1 cellular context compared by ENCODE assay signal in the genomic region with DNA sequence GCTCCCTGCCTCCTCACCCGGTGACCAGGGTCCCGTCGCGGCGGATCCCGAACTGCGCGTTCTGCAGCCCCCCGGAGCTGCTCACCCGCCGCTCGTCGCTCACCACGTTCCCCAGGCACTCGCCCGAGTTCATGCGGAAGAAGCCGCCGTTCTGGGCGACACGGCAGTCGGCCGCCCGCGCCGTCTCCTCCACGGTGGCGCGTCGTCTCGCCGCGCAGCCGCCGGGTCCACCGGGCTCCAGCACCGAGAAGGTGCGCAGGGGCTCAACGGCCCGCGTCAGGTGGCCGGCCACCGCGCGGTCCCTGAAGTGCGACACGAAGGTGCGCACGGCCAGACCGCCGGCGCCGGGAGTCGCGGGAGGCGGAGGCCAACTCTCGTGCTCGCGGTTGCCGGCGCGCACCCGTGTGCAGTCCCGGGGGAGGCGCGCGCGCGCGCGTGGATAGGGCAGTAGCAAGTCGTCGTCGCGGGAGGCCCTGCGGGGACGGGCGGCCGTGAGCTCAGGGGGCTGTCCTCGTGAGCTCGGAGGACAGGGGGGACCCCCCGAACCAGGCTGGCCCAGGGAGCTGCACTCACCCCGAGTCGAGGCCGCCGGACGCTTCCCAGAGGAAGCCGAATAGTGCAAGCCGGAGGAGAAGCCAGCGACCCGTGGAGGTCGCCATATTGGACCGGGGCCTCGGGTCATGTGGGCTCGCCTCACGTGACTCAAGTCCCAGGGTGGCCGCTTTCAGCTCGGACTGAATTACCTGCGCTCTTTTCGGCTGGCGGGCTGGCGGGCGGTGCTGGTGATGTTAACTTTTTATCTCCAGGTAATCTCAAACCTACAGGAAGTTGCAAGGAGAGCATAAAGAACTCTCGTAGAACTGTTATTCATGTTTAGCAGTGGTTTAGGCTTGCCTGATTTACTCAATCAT.
A peak's percentile ranks its signal among the peaks of the same experiment; 100 is the strongest.
TF ChIP-seq lines count a peak whose summit lies in the region.

A gene with protein sequence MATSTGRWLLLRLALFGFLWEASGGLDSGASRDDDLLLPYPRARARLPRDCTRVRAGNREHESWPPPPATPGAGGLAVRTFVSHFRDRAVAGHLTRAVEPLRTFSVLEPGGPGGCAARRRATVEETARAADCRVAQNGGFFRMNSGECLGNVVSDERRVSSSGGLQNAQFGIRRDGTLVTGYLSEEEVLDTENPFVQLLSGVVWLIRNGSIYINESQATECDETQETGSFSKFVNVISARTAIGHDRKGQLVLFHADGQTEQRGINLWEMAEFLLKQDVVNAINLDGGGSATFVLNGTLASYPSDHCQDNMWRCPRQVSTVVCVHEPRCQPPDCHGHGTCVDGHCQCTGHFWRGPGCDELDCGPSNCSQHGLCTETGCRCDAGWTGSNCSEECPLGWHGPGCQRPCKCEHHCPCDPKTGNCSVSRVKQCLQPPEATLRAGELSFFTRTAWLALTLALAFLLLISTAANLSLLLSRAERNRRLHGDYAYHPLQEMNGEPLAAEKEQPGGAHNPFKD (minus strand): TSS at position 680 of the 911 bp plus-strand sequence. CDS start 21 bp downstream, at position 659.

TF ChIP-seq in HepG2, 621 proteins besides CTCF, POLR2A, EP300 and RAD21 (continued from another document and continues in another):
- TF ChIP-seq ZKSCAN8 (CRISPR knock-in tag; IDR thresholded peaks at IDR 0.05; ENCODE audit: borderline replicate concordance) (peak; percentile 47; the same call in 1 of the 2 replicates), ZNF253 (CRISPR knock-in tag; IDR thresholded peaks at IDR 0.05; ENCODE audit: borderline replicate concordance) (peak; percentile 82; the same call in 1 of the 2 replicates), HNRNPUL1 (IDR thresholded peaks at IDR 0.05; ENCODE audit: low read depth, low read length) (no peak), MATR3 (CRISPR knock-in tag; IDR thresholded peaks at IDR 0.05) (0 out of 2 replicates have a peak, but pooled peaks have one; percentile 12), MED8 (CRISPR knock-in tag; IDR thresholded peaks at IDR 0.05; ENCODE audit: insufficient replicate concordance) (peak; percentile 57), ZFY (CRISPR knock-in tag; IDR thresholded peaks at IDR 0.05) (peak; percentile 96), RELA (CRISPR knock-in tag; IDR thresholded peaks at IDR 0.05) (no peak; the same call in 1 of the 2 replicates), ZNF354B (CRISPR knock-in tag; IDR thresholded peaks at IDR 0.05) (no peak), ZNF652 (CRISPR knock-in tag; IDR thresholded peaks at IDR 0.05; ENCODE audit: borderline replicate concordance, low read depth) (no peak), SIX1 (CRISPR knock-in tag; IDR thresholded peaks at IDR 0.05; ENCODE audit: borderline replicate concordance) (peak; percentile 69; the same call in 1 of the 2 replicates), ZNF430 (CRISPR knock-in tag; IDR thresholded peaks at IDR 0.05) (peak; percentile 98), ZNF737 (CRISPR knock-in tag; IDR thresholded peaks at IDR 0.05; ENCODE audit: borderline replicate concordance) (0 out of 2 replicates have a peak, but pooled peaks have one; percentile 36), ZNF598 (CRISPR knock-in tag; IDR thresholded peaks at IDR 0.05; ENCODE audit: borderline replicate concordance) (peak; percentile 43; the same call in 1 of the 2 replicates), SRSF9 (IDR thresholded peaks at IDR 0.05; ENCODE audit: borderline replicate concordance, insufficient read depth, low read depth, low read length, poor library complexity, severe bottlenecking) (no peak), MBNL3 (CRISPR knock-in tag; conservative IDR thresholded peaks at IDR 0.05) (no peak), HOXA9 (CRISPR knock-in tag; IDR thresholded peaks at IDR 0.05; ENCODE audit: borderline replicate concordance) (peak; percentile 82; the same call in 1 of the 2 replicates), ZNF720 (CRISPR knock-in tag; IDR thresholded peaks at IDR 0.05) (peak; percentile 78; the same call in 1 of the 2 replicates), ZNF20 (CRISPR knock-in tag; IDR thresholded peaks at IDR 0.05) (peak; percentile 55; the same call in 1 of the 2 replicates), ZBTB1 (CRISPR knock-in tag; IDR thresholded peaks at IDR 0.05; ENCODE audit: borderline replicate concordance) (peak; percentile 83; the same call in 1 of the 2 replicates), WIZ (CRISPR knock-in tag; IDR thresholded peaks at IDR 0.05) (no peak), SP5 (CRISPR knock-in tag; IDR thresholded peaks at IDR 0.05; ENCODE audit: borderline replicate concordance, low read depth) (peak; percentile 37; the same call in 1 of the 2 replicates), ZNF572 (CRISPR knock-in tag; IDR thresholded peaks at IDR 0.05) (peak; percentile 72; the same call in 1 of the 2 replicates), GTF2F1 (IDR thresholded peaks at IDR 0.05; ENCODE audit: low read length) (peak; percentile 39; the same call in 1 of the 2 replicates), TEAD3 (CRISPR knock-in tag; optimal IDR thresholded peaks at IDR 0.05; ENCODE audit: borderline replicate concordance) (peak; percentile 72), ZNF605 (CRISPR knock-in tag; IDR thresholded peaks at IDR 0.05) (peak; percentile 95), FOXJ3 (CRISPR knock-in tag; IDR thresholded peaks at IDR 0.05; ENCODE audit: borderline replicate concordance) (peak; percentile 76), SOX6 (IDR thresholded peaks at IDR 0.05) (no peak), SOX6 (CRISPR knock-in tag; IDR thresholded peaks at IDR 0.05) (peak; percentile 80), KAT7 (CRISPR knock-in tag; IDR thresholded peaks at IDR 0.05; ENCODE audit: borderline replicate concordance) (peak; percentile 65), SIN3B (IDR thresholded peaks at IDR 0.05; ENCODE audit: low read length) (peak; percentile 100), HDAC1 (CRISPR knock-in tag; IDR thresholded peaks at IDR 0.05) (peak; percentile 100), ZNF350 (CRISPR knock-in tag; IDR thresholded peaks at IDR 0.05; ENCODE audit: borderline replicate concordance, low read depth) (peak; percentile 94), SOX5 (CRISPR knock-in tag; IDR thresholded peaks at IDR 0.05; ENCODE audit: borderline replicate concordance) (peak; percentile 50; the same call in 1 of the 2 replicates), ZBTB3 (CRISPR knock-in tag; IDR thresholded peaks at IDR 0.05; ENCODE audit: borderline replicate concordance, low read depth) (peak; percentile 70; the same call in 1 of the 2 replicates)
- TF ChIP-seq, protein P1, sequence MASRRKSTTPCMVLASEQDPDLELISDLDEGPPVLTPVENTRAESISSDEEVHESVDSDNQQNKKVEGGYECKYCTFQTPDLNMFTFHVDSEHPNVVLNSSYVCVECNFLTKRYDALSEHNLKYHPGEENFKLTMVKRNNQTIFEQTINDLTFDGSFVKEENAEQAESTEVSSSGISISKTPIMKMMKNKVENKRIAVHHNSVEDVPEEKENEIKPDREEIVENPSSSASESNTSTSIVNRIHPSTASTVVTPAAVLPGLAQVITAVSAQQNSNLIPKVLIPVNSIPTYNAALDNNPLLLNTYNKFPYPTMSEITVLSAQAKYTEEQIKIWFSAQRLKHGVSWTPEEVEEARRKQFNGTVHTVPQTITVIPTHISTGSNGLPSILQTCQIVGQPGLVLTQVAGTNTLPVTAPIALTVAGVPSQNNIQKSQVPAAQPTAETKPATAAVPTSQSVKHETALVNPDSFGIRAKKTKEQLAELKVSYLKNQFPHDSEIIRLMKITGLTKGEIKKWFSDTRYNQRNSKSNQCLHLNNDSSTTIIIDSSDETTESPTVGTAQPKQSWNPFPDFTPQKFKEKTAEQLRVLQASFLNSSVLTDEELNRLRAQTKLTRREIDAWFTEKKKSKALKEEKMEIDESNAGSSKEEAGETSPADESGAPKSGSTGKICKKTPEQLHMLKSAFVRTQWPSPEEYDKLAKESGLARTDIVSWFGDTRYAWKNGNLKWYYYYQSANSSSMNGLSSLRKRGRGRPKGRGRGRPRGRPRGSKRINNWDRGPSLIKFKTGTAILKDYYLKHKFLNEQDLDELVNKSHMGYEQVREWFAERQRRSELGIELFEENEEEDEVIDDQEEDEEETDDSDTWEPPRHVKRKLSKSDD (CRISPR knock-in tag; IDR thresholded peaks at IDR 0.05; ENCODE audit: low read depth) = no peak
- TF ChIP-seq, protein P2, sequence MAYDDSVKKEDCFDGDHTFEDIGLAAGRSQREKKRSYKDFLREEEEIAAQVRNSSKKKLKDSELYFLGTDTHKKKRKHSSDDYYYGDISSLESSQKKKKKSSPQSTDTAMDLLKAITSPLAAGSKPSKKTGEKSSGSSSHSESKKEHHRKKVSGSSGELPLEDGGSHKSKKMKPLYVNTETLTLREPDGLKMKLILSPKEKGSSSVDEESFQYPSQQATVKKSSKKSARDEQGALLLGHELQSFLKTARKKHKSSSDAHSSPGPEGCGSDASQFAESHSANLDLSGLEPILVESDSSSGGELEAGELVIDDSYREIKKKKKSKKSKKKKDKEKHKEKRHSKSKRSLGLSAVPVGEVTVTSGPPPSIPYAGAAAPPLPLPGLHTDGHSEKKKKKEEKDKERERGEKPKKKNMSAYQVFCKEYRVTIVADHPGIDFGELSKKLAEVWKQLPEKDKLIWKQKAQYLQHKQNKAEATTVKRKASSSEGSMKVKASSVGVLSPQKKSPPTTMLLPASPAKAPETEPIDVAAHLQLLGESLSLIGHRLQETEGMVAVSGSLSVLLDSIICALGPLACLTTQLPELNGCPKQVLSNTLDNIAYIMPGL (CRISPR knock-in tag; IDR thresholded peaks at IDR 0.05; ENCODE audit: borderline replicate concordance in 1 of 2, low read depth in 1 of 2) = peak; percentile 73 to 91; a peak in 3 of 4 replicates
- TF ChIP-seq, protein P3, sequence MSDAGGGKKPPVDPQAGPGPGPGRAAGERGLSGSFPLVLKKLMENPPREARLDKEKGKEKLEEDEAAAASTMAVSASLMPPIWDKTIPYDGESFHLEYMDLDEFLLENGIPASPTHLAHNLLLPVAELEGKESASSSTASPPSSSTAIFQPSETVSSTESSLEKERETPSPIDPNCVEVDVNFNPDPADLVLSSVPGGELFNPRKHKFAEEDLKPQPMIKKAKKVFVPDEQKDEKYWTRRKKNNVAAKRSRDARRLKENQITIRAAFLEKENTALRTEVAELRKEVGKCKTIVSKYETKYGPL (CRISPR knock-in tag; IDR thresholded peaks at IDR 0.05) = peak; percentile 73
- TF ChIP-seq, protein P4, sequence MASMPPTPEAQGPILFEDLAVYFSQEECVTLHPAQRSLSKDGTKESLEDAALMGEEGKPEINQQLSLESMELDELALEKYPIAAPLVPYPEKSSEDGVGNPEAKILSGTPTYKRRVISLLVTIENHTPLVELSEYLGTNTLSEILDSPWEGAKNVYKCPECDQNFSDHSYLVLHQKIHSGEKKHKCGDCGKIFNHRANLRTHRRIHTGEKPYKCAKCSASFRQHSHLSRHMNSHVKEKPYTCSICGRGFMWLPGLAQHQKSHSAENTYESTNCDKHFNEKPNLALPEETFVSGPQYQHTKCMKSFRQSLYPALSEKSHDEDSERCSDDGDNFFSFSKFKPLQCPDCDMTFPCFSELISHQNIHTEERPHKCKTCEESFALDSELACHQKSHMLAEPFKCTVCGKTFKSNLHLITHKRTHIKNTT (CRISPR knock-in tag; IDR thresholded peaks at IDR 0.05) = no peak
- TF ChIP-seq, protein P5, sequence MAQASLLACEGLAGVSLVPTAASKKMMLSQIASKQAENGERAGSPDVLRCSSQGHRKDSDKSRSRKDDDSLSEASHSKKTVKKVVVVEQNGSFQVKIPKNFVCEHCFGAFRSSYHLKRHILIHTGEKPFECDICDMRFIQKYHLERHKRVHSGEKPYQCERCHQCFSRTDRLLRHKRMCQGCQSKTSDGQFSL (CRISPR knock-in tag; IDR thresholded peaks at IDR 0.05) = peak; percentile 79
- TF ChIP-seq, protein P6, sequence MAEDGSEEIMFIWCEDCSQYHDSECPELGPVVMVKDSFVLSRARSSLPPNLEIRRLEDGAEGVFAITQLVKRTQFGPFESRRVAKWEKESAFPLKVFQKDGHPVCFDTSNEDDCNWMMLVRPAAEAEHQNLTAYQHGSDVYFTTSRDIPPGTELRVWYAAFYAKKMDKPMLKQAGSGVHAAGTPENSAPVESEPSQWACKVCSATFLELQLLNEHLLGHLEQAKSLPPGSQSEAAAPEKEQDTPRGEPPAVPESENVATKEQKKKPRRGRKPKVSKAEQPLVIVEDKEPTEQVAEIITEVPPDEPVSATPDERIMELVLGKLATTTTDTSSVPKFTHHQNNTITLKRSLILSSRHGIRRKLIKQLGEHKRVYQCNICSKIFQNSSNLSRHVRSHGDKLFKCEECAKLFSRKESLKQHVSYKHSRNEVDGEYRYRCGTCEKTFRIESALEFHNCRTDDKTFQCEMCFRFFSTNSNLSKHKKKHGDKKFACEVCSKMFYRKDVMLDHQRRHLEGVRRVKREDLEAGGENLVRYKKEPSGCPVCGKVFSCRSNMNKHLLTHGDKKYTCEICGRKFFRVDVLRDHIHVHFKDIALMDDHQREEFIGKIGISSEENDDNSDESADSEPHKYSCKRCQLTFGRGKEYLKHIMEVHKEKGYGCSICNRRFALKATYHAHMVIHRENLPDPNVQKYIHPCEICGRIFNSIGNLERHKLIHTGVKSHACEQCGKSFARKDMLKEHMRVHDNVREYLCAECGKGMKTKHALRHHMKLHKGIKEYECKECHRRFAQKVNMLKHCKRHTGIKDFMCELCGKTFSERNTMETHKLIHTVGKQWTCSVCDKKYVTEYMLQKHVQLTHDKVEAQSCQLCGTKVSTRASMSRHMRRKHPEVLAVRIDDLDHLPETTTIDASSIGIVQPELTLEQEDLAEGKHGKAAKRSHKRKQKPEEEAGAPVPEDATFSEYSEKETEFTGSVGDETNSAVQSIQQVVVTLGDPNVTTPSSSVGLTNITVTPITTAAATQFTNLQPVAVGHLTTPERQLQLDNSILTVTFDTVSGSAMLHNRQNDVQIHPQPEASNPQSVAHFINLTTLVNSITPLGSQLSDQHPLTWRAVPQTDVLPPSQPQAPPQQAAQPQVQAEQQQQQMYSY (CRISPR knock-in tag; IDR thresholded peaks at IDR 0.05) = peak; percentile 78; the same call in 1 of the 2 replicates
- TF ChIP-seq, protein P7, sequence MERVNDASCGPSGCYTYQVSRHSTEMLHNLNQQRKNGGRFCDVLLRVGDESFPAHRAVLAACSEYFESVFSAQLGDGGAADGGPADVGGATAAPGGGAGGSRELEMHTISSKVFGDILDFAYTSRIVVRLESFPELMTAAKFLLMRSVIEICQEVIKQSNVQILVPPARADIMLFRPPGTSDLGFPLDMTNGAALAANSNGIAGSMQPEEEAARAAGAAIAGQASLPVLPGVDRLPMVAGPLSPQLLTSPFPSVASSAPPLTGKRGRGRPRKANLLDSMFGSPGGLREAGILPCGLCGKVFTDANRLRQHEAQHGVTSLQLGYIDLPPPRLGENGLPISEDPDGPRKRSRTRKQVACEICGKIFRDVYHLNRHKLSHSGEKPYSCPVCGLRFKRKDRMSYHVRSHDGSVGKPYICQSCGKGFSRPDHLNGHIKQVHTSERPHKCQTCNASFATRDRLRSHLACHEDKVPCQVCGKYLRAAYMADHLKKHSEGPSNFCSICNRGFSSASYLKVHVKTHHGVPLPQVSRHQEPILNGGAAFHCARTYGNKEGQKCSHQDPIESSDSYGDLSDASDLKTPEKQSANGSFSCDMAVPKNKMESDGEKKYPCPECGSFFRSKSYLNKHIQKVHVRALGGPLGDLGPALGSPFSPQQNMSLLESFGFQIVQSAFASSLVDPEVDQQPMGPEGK (CRISPR knock-in tag; IDR thresholded peaks at IDR 0.05) = peak; percentile 69; the same call in 1 of the 2 replicates
- TF ChIP-seq, protein P8, sequence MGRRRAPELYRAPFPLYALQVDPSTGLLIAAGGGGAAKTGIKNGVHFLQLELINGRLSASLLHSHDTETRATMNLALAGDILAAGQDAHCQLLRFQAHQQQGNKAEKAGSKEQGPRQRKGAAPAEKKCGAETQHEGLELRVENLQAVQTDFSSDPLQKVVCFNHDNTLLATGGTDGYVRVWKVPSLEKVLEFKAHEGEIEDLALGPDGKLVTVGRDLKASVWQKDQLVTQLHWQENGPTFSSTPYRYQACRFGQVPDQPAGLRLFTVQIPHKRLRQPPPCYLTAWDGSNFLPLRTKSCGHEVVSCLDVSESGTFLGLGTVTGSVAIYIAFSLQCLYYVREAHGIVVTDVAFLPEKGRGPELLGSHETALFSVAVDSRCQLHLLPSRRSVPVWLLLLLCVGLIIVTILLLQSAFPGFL (CRISPR knock-in tag; IDR thresholded peaks at IDR 0.05) = 0 out of 2 replicates have a peak, but pooled peaks have one; percentile 54
